Comparison of ENCODE assay signal across 8 cellular contexts in genomic region chr14:77979666-77980351, GRCh38.
A peak's percentile ranks its signal among the peaks of the same experiment; 100 is the strongest.
DNase-seq lines count a peak whose midpoint lies in the region; ATAC-seq, FAIRE-seq and TF ChIP-seq lines count a peak whose summit lies in the region.
"Had no signal": no experiment of that assay in that cellular context is flagged by ENCODE, and none has a peak within 500 bp of the region (broad histone marks: within the 10 kb centered on the region; RNA-seq: fewer than 3 reads in every experiment).

No MANE protein-coding gene starts in this region.

- CTCF ChIA-PET in K562 (lab: Yijun Ruan, JAX; ENCODE audit: low intra/inter-chr PET ratio), result no interaction called here

- TF ChIP-seq POLR2A in K562 (conservative IDR thresholded peaks at IDR 0.05), result no peak

- H3K9me3 ChIP-seq in DOHH2 (ENCODE audit: control insufficient read depth, insufficient read depth, low read length), result no peaks in the 10 kb centered on the region
- no peaks in the 10 kb centered on the region for H3K9me3 ChIP-seq in HUES6 (ENCODE audit: control insufficient read depth, insufficient read depth, low read depth, low read length)
- no peaks in the 10 kb centered on the region for H3K9me3 ChIP-seq in K562 (replicated peaks; ENCODE audit: control insufficient read depth, insufficient read depth, low read depth, low read length)
- H3K9me3 ChIP-seq in left ventricle myocardium inferior (replicated peaks), result no peaks in the 10 kb centered on the region

- ATAC-seq in K562, result peak; percentile 96
- ATAC-seq in activated CD4-positive, CD25-positive, alpha-beta regulatory T cell treated with anti-CD3 and anti-CD28 coated beads, Interleukin-2, amount 50 U/mL, for 24 hours, result no peak

- no peaks in the 10 kb centered on the region for H3K36me3 ChIP-seq in DOHH2 (ENCODE audit: control insufficient read depth, low read length)
- H3K36me3 ChIP-seq in HUES6 (ENCODE audit: control insufficient read depth, insufficient read depth, low read length), result no peaks in the 10 kb centered on the region
- no peaks in the 10 kb centered on the region for H3K36me3 ChIP-seq in K562 (ENCODE audit: control insufficient read depth, insufficient read depth, low read length)
- no peaks in the 10 kb centered on the region for H3K36me3 ChIP-seq in left ventricle myocardium inferior

- no peak for TF ChIP-seq EP300 in K562 (IDR thresholded peaks at IDR 0.05; ENCODE audit: low read length)

- TF ChIP-seq CTCF in DOHH2 (IDR thresholded peaks at IDR 0.05; ENCODE audit: low read depth, low read length, poor library complexity, severe bottlenecking) (peak; percentile 27), K562 (IDR thresholded peaks at IDR 0.05 in 2 of 3, conservative IDR thresholded peaks at IDR 0.05 in 1 of 3; ENCODE audit: insufficient read depth in 2 of 3, low read depth in 1 of 3, low read length in 3 of 3) (peak; percentile 65 to 98 (median 80)), left ventricle myocardium inferior (IDR thresholded peaks at IDR 0.05; ENCODE audit: borderline replicate concordance) (no peak)

- no TSS peak for BruUV-seq in K562 (replicated peaks; lab: Mats Ljungman, UMichigan)

- H3K9ac ChIP-seq in HUES6 (ENCODE audit: low read length), result no peak overlapping the region
- no peak overlapping the region; a peak in 1 of 4 replicates for H3K9ac ChIP-seq in K562 (ENCODE audit: insufficient read depth in 1 of 2, low read depth in 2 of 2, low read length in 2 of 2)

- no peaks in the 10 kb centered on the region for H3K9me2 ChIP-seq in DOHH2 (replicated peaks; ENCODE audit: control insufficient read depth, low read length)

- H3K4me2 ChIP-seq in DOHH2 (ENCODE audit: low read length) (no peak overlapping the region), K562 (ENCODE audit: insufficient read depth, low read length) (no peak overlapping the region)

- 29% methylated on average over 13 of the region's 14 CpGs for WGBS in K562 (ENCODE audit: insufficient coverage, low coverage, missing lambda C conversion rate)

- H3F3A ChIP-seq in DOHH2 (ENCODE audit: control insufficient read depth, insufficient read depth), result no peaks in the 10 kb centered on the region

- no peaks in the 10 kb centered on the region for H3K9me1 ChIP-seq in K562 (ENCODE audit: control insufficient read depth, insufficient read depth, low read length)

- H3K4me3 ChIP-seq in DOHH2 (ENCODE audit: low read length) (no peak overlapping the region), HUES6 (ENCODE audit: low read depth, low read length) (peak overlapping the region; percentile 55; the same call in 1 of the 2 replicates), K562 (no peak overlapping the region), left ventricle myocardium inferior (no peak overlapping the region)

- H3K27ac ChIP-seq in DOHH2 (ENCODE audit: low read depth, low read length) (no peak overlapping the region), HUES6 (ENCODE audit: low read depth, low read length) (no peak overlapping the region), K562 (ENCODE audit: extremely low read depth, low read depth, low read length) (no peak overlapping the region), left ventricle myocardium inferior (replicated peaks) (no peak overlapping the region)

- no peak for FAIRE-seq in K562 (lab: Jason Lieb, UNC)

- peak; percentile 40 to 61 (median 52) for DNase-seq in K562 (ENCODE audit: extremely low read depth in 1 of 4, low spot score in 3 of 4)
- peak in 39 of 56 donors; percentile 5 to 80 (median 44) for DNase-seq in nucleus accumbens (lab: John Stamatoyannopoulos, UW)
- no peak for DNase-seq in epidermal melanocyte (ENCODE audit: insufficient read length, low spot score)
- DNase-seq in left ventricle myocardium inferior, result no peak
- DNase-seq: NCI-H774 had no signal

- H3K79me2 ChIP-seq in DOHH2 (ENCODE audit: control insufficient read depth, low read length) (no peaks in the 10 kb centered on the region), K562 (ENCODE audit: control insufficient read depth, insufficient read depth, low read length) (no peaks in the 10 kb centered on the region)

- no peaks in the 10 kb centered on the region for H3K4me1 ChIP-seq in DOHH2 (ENCODE audit: control insufficient read depth, low read length)
- peaks cover 14% of the 10 kb centered on the region for H3K4me1 ChIP-seq in HUES6 (ENCODE audit: control insufficient read depth, insufficient read depth, low read length)
- H3K4me1 ChIP-seq in K562 (replicated peaks in 1 of 2; ENCODE audit: control insufficient read depth in 2 of 2, insufficient read depth in 2 of 2, low read length in 2 of 2), result peaks cover 0 to 8% of the 10 kb centered on the region in 2 experiments; a peak in 1 of 5 replicates
- H3K4me1 ChIP-seq in left ventricle myocardium inferior, result peaks cover 7% of the 10 kb centered on the region

- H3K27me3 ChIP-seq in DOHH2 (ENCODE audit: control insufficient read depth, low read length), result peaks cover 14% of the 10 kb centered on the region
- H3K27me3 ChIP-seq in HUES6 (ENCODE audit: control insufficient read depth, insufficient read depth, low read length), result peaks cover 20% of the 10 kb centered on the region
- no peaks in the 10 kb centered on the region for H3K27me3 ChIP-seq in K562 (ENCODE audit: control insufficient read depth in 2 of 2, insufficient read depth in 2 of 2, low read length in 2 of 2)
- H3K27me3 ChIP-seq in left ventricle myocardium inferior (ENCODE audit: low read depth), result peaks cover 48% of the 10 kb centered on the region

- H4K20me1 ChIP-seq in DOHH2 (ENCODE audit: control insufficient read depth, insufficient read depth, low read depth, low read length) (no peaks in the 10 kb centered on the region; the same call in 1 of the 2 replicates), K562 (replicated peaks; ENCODE audit: control insufficient read depth, insufficient read depth, low read length) (no peaks in the 10 kb centered on the region)

- no peak overlapping the region for H2AFZ ChIP-seq in K562 (ENCODE audit: low read depth, low read length)

- in situ Hi-C loops in K562 (cut with MboI), result no loop called here

- intact Hi-C loops in K562 (cut with micrococcal nuclease) (loop anchor here (1.0 kb wide), 1 partner anchor 118 kb away; no protein-coding TSS in a partner anchor), left ventricle myocardium inferior (cut with micrococcal nuclease) (no loop called here)

- TF ChIP-seq RAD21 in K562 (CRISPR knock-in tag; conservative IDR thresholded peaks at IDR 0.05 in 1 of 2, IDR thresholded peaks at IDR 0.05 in 1 of 2), result peak in 1 of 2 experiments; percentile 56; a peak in 3 of 4 replicates

- POLR2A ChIA-PET in K562 (lab: Yijun Ruan, JAX), result interaction anchor here (0.5 kb wide), 1 partner anchor 12 kb away, joined by 3 read pairs; no protein-coding TSS in a partner anchor

TF ChIP-seq in K562, 482 proteins besides CTCF, POLR2A, EP300 and RAD21:
- TF ChIP-seq NFIC (IDR thresholded peaks at IDR 0.05), result no peak
- no peak for TF ChIP-seq TAF15 (IDR thresholded peaks at IDR 0.05; ENCODE audit: low read depth, low read length)
- TF ChIP-seq HNRNPLL (IDR thresholded peaks at IDR 0.05; ENCODE audit: low read depth, low read length, poor library complexity, severe bottlenecking), result no peak
- 0 out of 2 replicates have a peak, but pooled peaks have one; percentile 34 for TF ChIP-seq SMC3 (conservative IDR thresholded peaks at IDR 0.05; ENCODE audit: insufficient read depth, low read depth, low read length)
- TF ChIP-seq ZBTB7A (IDR thresholded peaks at IDR 0.05; ENCODE audit: borderline replicate concordance, control insufficient read depth, low read depth, low read length), result peak; percentile 78; the same call in 1 of the 2 replicates
- no peak for TF ChIP-seq FOXO4 (CRISPR knock-in tag; IDR thresholded peaks at IDR 0.05)
- TF ChIP-seq THRAP3 (IDR thresholded peaks at IDR 0.05; ENCODE audit: borderline replicate concordance), result no peak
- no peak for TF ChIP-seq MCM2 (IDR thresholded peaks at IDR 0.05; ENCODE audit: low read depth)
- TF ChIP-seq KAT2B (IDR thresholded peaks at IDR 0.05; ENCODE audit: low read depth, low read length), result peak; percentile 60
- TF ChIP-seq CREBBP (IDR thresholded peaks at IDR 0.05; ENCODE audit: low read depth, low read length), result no peak
- no peak for TF ChIP-seq SREBF1 (IDR thresholded peaks at IDR 0.05; ENCODE audit: borderline replicate concordance, low read depth, low read length)
- TF ChIP-seq CTCFL (IDR thresholded peaks at IDR 0.05; ENCODE audit: borderline replicate concordance, insufficient read depth, low read depth, low read length, poor library complexity, severe bottlenecking), result peak; percentile 86

Comparison
In these comparisons a context has a peak if more than half of its experiments do, and no peak if none do; other contexts are left out.
1. DNase-seq: peak in K562 (4 of 4) and nucleus accumbens (39 of 56); none in epidermal melanocyte (single experiment) and left ventricle myocardium inferior (single experiment).